8 cellular contexts compared by ENCODE assay signal in genomic region chr1:31413405-31414005, GRCh38. TPM values are rescaled to one million over a fixed set of nuclear protein-coding genes. Genes with fewer than 3 reads are reported as not detected.
DNase-seq lines count a peak whose midpoint lies in the region; ATAC-seq and TF ChIP-seq lines count a peak whose summit lies in the region.

No MANE protein-coding gene starts in this region.

- peak overlapping the region; percentile 68 for H3K4me3 Mint-ChIP-seq in activated T-cell treated with anti-CD3 and anti-CD28 coated beads, Interleukin-2, amount 50 U/mL, for 24 hours

- H3K79me2 ChIP-seq in Karpas-422 (ENCODE audit: low read length): no peaks in the 10 kb centered on the region

- no peak overlapping the region for H2AFZ ChIP-seq in Karpas-422 (ENCODE audit: low read length)

- H3K4me3 ChIP-seq in NB4 (ENCODE audit: low read depth, low read length): peak overlapping the region; percentile 47
- H3K4me3 ChIP-seq in Karpas-422 (ENCODE audit: low read length): no peak overlapping the region

- peaks cover 9% of the 10 kb centered on the region for H3K4me1 Mint-ChIP-seq in activated T-cell treated with anti-CD3 and anti-CD28 coated beads, Interleukin-2, amount 50 U/mL, for 24 hours (ENCODE audit: low read depth)

- H4K20me1 ChIP-seq in Karpas-422 (ENCODE audit: insufficient read depth, low read depth, low read length): no peaks in the 10 kb centered on the region

- H3K27me3 Mint-ChIP-seq in activated T-cell treated with anti-CD3 and anti-CD28 coated beads, Interleukin-2, amount 50 U/mL, for 24 hours: peaks cover 73% of the 10 kb centered on the region

- H3K4me1 ChIP-seq in Karpas-422 (ENCODE audit: low read length): no peaks in the 10 kb centered on the region

- H3K36me3 ChIP-seq in Karpas-422 (ENCODE audit: insufficient read depth, low read length): no peaks in the 10 kb centered on the region

- no peaks in the 10 kb centered on the region for H3K27me3 ChIP-seq in Karpas-422 (ENCODE audit: low read length)

- peak; percentile 30 for DNase-seq in activated naive CD4-positive, alpha-beta T cell treated with Interleukin-2 at 50 U/mL for 16 hours
- DNase-seq in activated naive CD4-positive, alpha-beta T cell treated with anti-CD3 and anti-CD28 coated beads, Interleukin-2, amount 50 U/mL, for 16 hours: no peak
- DNase-seq in NB4 (ENCODE audit: low read depth) (peak; percentile 46), glomerular visceral epithelial cell (ENCODE audit: extremely low spot score) (peak; percentile 62), omental fat pad (ENCODE audit: low spot score) (peak; percentile 54), Karpas-422 (no peak)
- peak; percentile 57 for DNase-seq in activated T-cell treated with anti-CD3 and anti-CD28 coated beads, Interleukin-2, amount 50 U/mL, for 24 hours

- H3K9me2 ChIP-seq in Karpas-422 (replicated peaks; ENCODE audit: insufficient read depth, low read length): no peaks in the 10 kb centered on the region

- H3K27ac Mint-ChIP-seq in activated T-cell treated with anti-CD3 and anti-CD28 coated beads, Interleukin-2, amount 50 U/mL, for 24 hours: no peak overlapping the region

- no peak overlapping the region for H3K27ac ChIP-seq in Karpas-422 (ENCODE audit: low read length)

- H3K9ac ChIP-seq in Karpas-422 (ENCODE audit: low read length): no peak overlapping the region

- H3K4me2 ChIP-seq in Karpas-422 (ENCODE audit: low read depth, low read length, poor library complexity, severe bottlenecking): no peak overlapping the region

- H3K36me3 Mint-ChIP-seq in activated T-cell treated with anti-CD3 and anti-CD28 coated beads, Interleukin-2, amount 50 U/mL, for 24 hours (ENCODE audit: low read depth): no peaks in the 10 kb centered on the region

- ATAC-seq in omental fat pad (ENCODE audit: low FRiP score): peak; percentile 58
- ATAC-seq in HG02571 (IDR thresholded peaks at IDR 0.05; ENCODE audit: unreplicated experiment): no peak

- H3K9me3 Mint-ChIP-seq in activated T-cell treated with anti-CD3 and anti-CD28 coated beads, Interleukin-2, amount 50 U/mL, for 24 hours: no peaks in the 10 kb centered on the region

- no peak for TF ChIP-seq POLR2A in NB4 (IDR thresholded peaks at IDR 0.05; ENCODE audit: extremely low read depth, insufficient read length)

- H3K9me3 ChIP-seq in Karpas-422 (ENCODE audit: low read length): no peaks in the 10 kb centered on the region

- TF ChIP-seq CTCF in NB4 (IDR thresholded peaks at IDR 0.05; ENCODE audit: low read depth, low read length) (no peak), omental fat pad (IDR thresholded peaks at IDR 0.05) (no peak)

RNA-seq across cellular contexts. Expression of gene SERINC2, which starts 0.5 kb away (rescaled TPM):
- total RNA-seq in omental fat pad: 10 to 100 TPM in 1 of 4 donors, 1 to 10 TPM in 3; 2.2 to 12.2 (median 5.4) TPM
- total RNA-seq in Karpas-422 (2014; rRNA removed; shearing (Covaris generic); ENCODE audit: low replicate concordance): 2.7 and 3.2 TPM in 2 replicates

RNA-seq across cellular contexts. Expression of gene FABP3, which starts 40.6 kb away (rescaled TPM):
- total RNA-seq in omental fat pad: 10 to 100 TPM in 3 of 4 donors, 1 to 10 TPM in 1; 4.9 to 15.6 (median 12.9) TPM
- not detected in 2 replicates for total RNA-seq in Karpas-422 (2014; rRNA removed; shearing (Covaris generic); ENCODE audit: low replicate concordance)

Comparison
In these comparisons a context has a peak if more than half of its experiments do, and no peak if none do; other contexts are left out.
1. DNase-seq: peak in activated naive CD4-positive, alpha-beta T cell treated with Interleukin-2 at 50 U/mL for 16 hours (single experiment), NB4 (single experiment), activated T-cell treated with anti-CD3 and anti-CD28 coated beads, Interleukin-2, amount 50 U/mL, for 24 hours (single experiment), glomerular visceral epithelial cell (single experiment) and omental fat pad (single experiment); none in activated naive CD4-positive, alpha-beta T cell treated with anti-CD3 and anti-CD28 coated beads, Interleukin-2, amount 50 U/mL, for 16 hours (single experiment) and Karpas-422 (single experiment).